Comparison of ENCODE assay signal across 1 cellular context in genomic region chr1:109793486-109794318, GRCh38.
TF ChIP-seq lines count a peak whose summit lies in the region.

No MANE protein-coding gene starts in this region.

TF ChIP-seq in K562, 482 proteins besides CTCF, POLR2A, EP300 and RAD21 (continued from another document and continues in another):
- no peak for TF ChIP-seq E2F6 (IDR thresholded peaks at IDR 0.05; ENCODE audit: borderline replicate concordance in 1 of 2, extremely low read depth in 1 of 2, insufficient read depth in 1 of 2, insufficient read length in 1 of 2, low read depth in 1 of 2, low read length in 1 of 2, poor library complexity in 1 of 2, severe bottlenecking in 1 of 2)
- TF ChIP-seq ZNF655 (CRISPR knock-in tag; IDR thresholded peaks at IDR 0.05), result no peak
- no peak for TF ChIP-seq BCLAF1 (IDR thresholded peaks at IDR 0.05; ENCODE audit: borderline replicate concordance in 1 of 2, control insufficient read depth in 1 of 2, low read depth in 2 of 2, low read length in 1 of 2)
- TF ChIP-seq CBFB (CRISPR knock-in tag; IDR thresholded peaks at IDR 0.05), result no peak
- no peak for TF ChIP-seq ZNF778 (CRISPR knock-in tag; IDR thresholded peaks at IDR 0.05)
- no peak for TF ChIP-seq ELK3 (CRISPR knock-in tag; IDR thresholded peaks at IDR 0.05)
- TF ChIP-seq DNMT1 (IDR thresholded peaks at IDR 0.05), result no peak
- peak; percentile 14; the same call in 1 of the 2 replicates for TF ChIP-seq SOX6 (IDR thresholded peaks at IDR 0.05)
- no peak for TF ChIP-seq ZNF12 (CRISPR knock-in tag; IDR thresholded peaks at IDR 0.05)
- no peak for TF ChIP-seq PRDM10 (IDR thresholded peaks at IDR 0.05; ENCODE audit: partially characterized antibody)
- no peak for TF ChIP-seq POLR2H (tag; IDR thresholded peaks at IDR 0.05; ENCODE audit: low read depth)
- no peak for TF ChIP-seq ZBTB2 (IDR thresholded peaks at IDR 0.05)
- no peak for TF ChIP-seq ATF6 (CRISPR knock-in tag; IDR thresholded peaks at IDR 0.05)
- TF ChIP-seq ETS1 (conservative IDR thresholded peaks at IDR 0.05; ENCODE audit: control insufficient read depth, low read depth, low read length), result no peak
- TF ChIP-seq E2F8 (IDR thresholded peaks at IDR 0.05; ENCODE audit: low read depth, partially characterized antibody), result no peak
- no peak for TF ChIP-seq JUN (IDR thresholded peaks at IDR 0.05; ENCODE audit: borderline replicate concordance, low read depth, low read length)
- no peak for TF ChIP-seq JUN (CRISPR knock-in tag; IDR thresholded peaks at IDR 0.05; ENCODE audit: borderline replicate concordance)
- TF ChIP-seq NFYB (IDR thresholded peaks at IDR 0.05; ENCODE audit: extremely low read depth, insufficient read length), result no peak
- TF ChIP-seq NRF1 (conservative IDR thresholded peaks at IDR 0.05 in 1 of 2, IDR thresholded peaks at IDR 0.05 in 1 of 2), result no peak
- no peak for TF ChIP-seq RCOR1 (IDR thresholded peaks at IDR 0.05; ENCODE audit: borderline replicate concordance in 1 of 2, low read depth in 2 of 2, low read length in 2 of 2)
- TF ChIP-seq ZNF766 (CRISPR knock-in tag; conservative IDR thresholded peaks at IDR 0.05), result no peak
- TF ChIP-seq ZNF3 (CRISPR knock-in tag; IDR thresholded peaks at IDR 0.05), result no peak
- TF ChIP-seq NEUROD1 (IDR thresholded peaks at IDR 0.05; ENCODE audit: borderline replicate concordance, low read depth, low read length, partially characterized antibody), result peak; percentile 42
- TF ChIP-seq CEBPB (tag; IDR thresholded peaks at IDR 0.05), result no peak
- peak; percentile 54 for TF ChIP-seq MAFK (IDR thresholded peaks at IDR 0.05; ENCODE audit: low read length)
- no peak for TF ChIP-seq E2F3 (CRISPR knock-in tag; IDR thresholded peaks at IDR 0.05)
- no peak for TF ChIP-seq ZNF586 (CRISPR knock-in tag; conservative IDR thresholded peaks at IDR 0.05)
- no peak for TF ChIP-seq ZNF398 (CRISPR knock-in tag; IDR thresholded peaks at IDR 0.05)
- TF ChIP-seq THRB (CRISPR knock-in tag; conservative IDR thresholded peaks at IDR 0.05), result no peak
- TF ChIP-seq NFE2 (IDR thresholded peaks at IDR 0.05; ENCODE audit: low read depth), result peak; percentile 44; the same call in 1 of the 2 replicates
- TF ChIP-seq NR2C1 (IDR thresholded peaks at IDR 0.05), result no peak
- no peak for TF ChIP-seq NR2C1 (tag; IDR thresholded peaks at IDR 0.05)
- no peak for TF ChIP-seq DIDO1 (tag; IDR thresholded peaks at IDR 0.05; ENCODE audit: low read depth)
- no peak for TF ChIP-seq KLF1 (tag; IDR thresholded peaks at IDR 0.05)
- TF ChIP-seq SP1 (CRISPR knock-in tag; IDR thresholded peaks at IDR 0.05), result no peak
- TF ChIP-seq CREB3 (tag; conservative IDR thresholded peaks at IDR 0.05; ENCODE audit: low read depth), result no peak
- no peak for TF ChIP-seq HNRNPL (IDR thresholded peaks at IDR 0.05; ENCODE audit: low read depth, low read length)
